21 cellular contexts compared by ENCODE assay signal in the genomic region with DNA sequence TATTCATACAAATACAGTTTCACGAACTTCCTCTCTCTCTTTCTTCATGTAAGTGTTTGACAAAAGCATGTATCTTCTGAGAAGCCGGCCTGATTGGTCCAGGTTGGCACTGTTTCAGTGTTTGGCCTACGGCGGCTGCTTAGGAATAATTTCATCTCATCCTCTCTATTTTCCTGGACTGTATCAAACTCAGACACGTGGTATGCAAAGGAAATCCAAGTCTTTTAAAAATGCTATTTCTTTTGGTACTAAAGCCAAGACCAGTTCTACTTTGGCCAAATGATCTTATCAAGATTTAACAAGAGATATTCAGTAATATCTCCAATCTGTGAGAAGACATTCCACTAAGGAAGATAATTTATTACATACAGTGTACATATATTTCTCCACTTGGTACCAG.
DNase-seq lines count a peak whose midpoint lies in the region; TF ChIP-seq lines count a peak whose summit lies in the region.
"Had no signal": no experiment of that assay in that cellular context is flagged by ENCODE, and none has a peak within 500 bp of the region (broad histone marks: within the 10 kb centered on the region; RNA-seq: fewer than 3 reads in every experiment).

No MANE protein-coding gene starts in this region.

- H3K79me2 ChIP-seq in DOHH2 (ENCODE audit: control insufficient read depth, low read length) = peaks cover 86% of the 10 kb centered on the region

- no peak for TF ChIP-seq EP300 in stomach (IDR thresholded peaks at IDR 0.05)

- H3F3A ChIP-seq in DOHH2 (ENCODE audit: control insufficient read depth, insufficient read depth) = peaks cover 14% of the 10 kb centered on the region

- no peaks in the 10 kb centered on the region for H3K9me3 ChIP-seq in DOHH2 (ENCODE audit: control insufficient read depth, insufficient read depth, low read length)
- no peaks in the 10 kb centered on the region for H3K9me3 ChIP-seq in MG63
- no peaks in the 10 kb centered on the region for H3K9me3 ChIP-seq in stomach
- H3K9me3 ChIP-seq: spleen had no signal

- H3K4me2 ChIP-seq in DOHH2 (ENCODE audit: low read length) = peak overlapping the region; percentile 65

- TF ChIP-seq POLR2A in stomach (IDR thresholded peaks at IDR 0.05) = no peak

- no peaks in the 10 kb centered on the region for H3K27me3 ChIP-seq in DOHH2 (ENCODE audit: control insufficient read depth, low read length)
- no peaks in the 10 kb centered on the region for H3K27me3 ChIP-seq in dorsolateral prefrontal cortex
- H3K27me3 ChIP-seq in MG63 = no peaks in the 10 kb centered on the region
- H3K27me3 ChIP-seq in stomach = no peaks in the 10 kb centered on the region
- H3K27me3 ChIP-seq: spleen had no signal

- H3K36me3 ChIP-seq in DOHH2 (ENCODE audit: control insufficient read depth, low read length) (0 out of 2 replicates have a peak, but pooled peaks cover 3% of the 10 kb centered on the region), MG63 (no peaks in the 10 kb centered on the region), stomach (no peaks in the 10 kb centered on the region)
- H3K36me3 ChIP-seq: spleen had no signal

- WGBS in stomach, 5 donors = 56 to 73% (median 61%) methylated on average over 5 of the region's 5 CpGs

- H4K20me1 ChIP-seq in DOHH2 (ENCODE audit: control insufficient read depth, insufficient read depth, low read depth, low read length) = no peaks in the 10 kb centered on the region

- peak overlapping the region; percentile 57; the same call in 1 of the 2 replicates for H3K4me3 ChIP-seq in DOHH2 (ENCODE audit: low read length)
- no peak overlapping the region for H3K4me3 ChIP-seq in LNCaP clone FGC (ENCODE audit: low read depth, low read length)
- H3K4me3 ChIP-seq in dorsolateral prefrontal cortex = peak overlapping the region in 30 of 59 donors; percentile 1 to 75 (median 11)
- H3K4me3 ChIP-seq in MG63 = no peak overlapping the region
- no peak overlapping the region for H3K4me3 ChIP-seq in stomach
- H3K4me3 ChIP-seq: spleen had no signal

- intact Hi-C loops in dorsolateral prefrontal cortex (cut with DNase I) = loop anchor here (1.0 to 5.0 kb wide), 2 partner anchors 62 to 79 kb away; no protein-coding TSS in a partner anchor
- intact Hi-C loops in stomach (cut with DNase I; ENCODE audit: low total_unique reads) = no loop called here

- DNase-seq in LNCaP clone FGC (ENCODE audit: low read depth) (peak; percentile 45), dorsolateral prefrontal cortex (peak in 3 of 10 donors; percentile 25 to 61 (median 55)), putamen (ENCODE audit: low spot score) (peak; percentile 42), MG63 (no peak), stomach (no peak)
- DNase-seq in stimulated activated CD4-positive, alpha-beta T cell treated with anti-CD3 and anti-CD28 coated beads, Interleukin-1b, Interleukin-23, amount 100 ng/mL, for 48 hours = no peak
- DNase-seq in activated CD8-positive, alpha-beta memory T cell treated with anti-CD3 and anti-CD28 coated beads, Interleukin-2, amount 50 U/mL, for 4 hours = no peak
- DNase-seq: activated gamma-delta T cell; AML-193; aorta; dermis blood vessel endothelial cell; KBM-7; kidney glomerular epithelial cell; NCI-H187; NCI-H82; RPMI8226; spleen; stimulated activated naive CD4-positive, alpha-beta T cell treated with Interleukin-2 at 50 U/mL for 16 hours; T-cell had no signal

- TF ChIP-seq CTCF in DOHH2 (IDR thresholded peaks at IDR 0.05; ENCODE audit: low read depth, low read length, poor library complexity, severe bottlenecking) (no peak), LNCaP clone FGC (IDR thresholded peaks at IDR 0.05; ENCODE audit: control insufficient read depth, extremely low read depth, insufficient read depth) (no peak), dorsolateral prefrontal cortex (IDR thresholded peaks at IDR 0.05 in 54 of 56, conservative IDR thresholded peaks at IDR 0.05 in 2 of 56; ENCODE audit: low read depth in 1 of 56, partially characterized antibody in 56 of 56) (no peak), stomach (IDR thresholded peaks at IDR 0.05) (no peak)

- no peaks in the 10 kb centered on the region for H3K9me2 ChIP-seq in DOHH2 (replicated peaks; ENCODE audit: control insufficient read depth, low read length)

- no peak overlapping the region for H3K27ac ChIP-seq in DOHH2 (ENCODE audit: low read depth, low read length)
- H3K27ac ChIP-seq in dorsolateral prefrontal cortex = peak overlapping the region in 58 of 59 donors; percentile 43 to 99 (median 96)
- no peak overlapping the region for H3K27ac ChIP-seq in stomach
- H3K27ac ChIP-seq: HL-60, spleen had no signal

- peaks cover 71% of the 10 kb centered on the region for H3K4me1 ChIP-seq in DOHH2 (ENCODE audit: control insufficient read depth, low read length)
- peaks cover 4 to 47% (median 25%) of the 10 kb centered on the region in 4 donors for H3K4me1 ChIP-seq in stomach

Comparison
In these comparisons a context has a peak if more than half of its experiments do, and no peak if none do; other contexts are left out.
1. H3K27ac ChIP-seq: peak in dorsolateral prefrontal cortex (58 of 59); none in DOHH2 (single experiment) and stomach (0 of 5).
2. H3K4me3 ChIP-seq: peak in DOHH2 (single experiment) and dorsolateral prefrontal cortex (30 of 59); none in LNCaP clone FGC (single experiment), MG63 (single experiment) and stomach (0 of 4).
3. DNase-seq: peak in LNCaP clone FGC (single experiment) and putamen (single experiment); none in MG63 (single experiment), stimulated activated CD4-positive, alpha-beta T cell treated with anti-CD3 and anti-CD28 coated beads, Interleukin-1b, Interleukin-23, amount 100 ng/mL, for 48 hours (single experiment), activated CD8-positive, alpha-beta memory T cell treated with anti-CD3 and anti-CD28 coated beads, Interleukin-2, amount 50 U/mL, for 4 hours (single experiment) and stomach (single experiment).